ENCODE assay signal across 23 cellular contexts in the genomic region with DNA sequence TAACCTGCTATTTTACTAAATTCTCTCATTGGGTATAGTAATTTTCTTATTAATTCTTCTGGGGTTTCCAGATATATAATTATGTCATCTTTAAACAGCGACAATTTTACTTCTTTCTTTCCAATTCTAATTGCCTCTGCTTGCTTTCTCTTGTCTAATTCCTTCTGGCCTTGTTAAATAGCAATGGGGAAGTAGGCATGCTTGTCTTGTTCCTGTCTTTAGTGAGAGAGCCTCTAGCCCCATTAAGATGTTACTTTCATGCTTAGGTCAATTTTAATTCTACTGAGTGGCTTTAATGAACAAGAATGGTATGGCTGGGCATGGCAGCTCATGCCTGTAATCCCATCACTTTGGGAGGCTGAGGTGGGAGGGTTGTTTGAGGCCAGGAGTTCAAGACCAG. TPM values are rescaled to one million over a fixed set of nuclear protein-coding genes. Genes with fewer than 3 reads are reported as not detected.
"Had no signal": no experiment of that assay in that cellular context is flagged by ENCODE, and none has a peak within 500 bp of the region (broad histone marks: within the 10 kb centered on the region; RNA-seq: fewer than 3 reads in every experiment).

No MANE protein-coding gene starts in this region.

- H3K9me3 ChIP-seq: colonic mucosa, neutrophil, right lobe of liver had no signal

- H3K9ac ChIP-seq: parathyroid adenoma had no signal

- DNase-seq: activated CD4-positive, alpha-beta T cell treated with anti-CD3 and anti-CD28 coated beads, Interleukin-2, amount 10 ng/mL, durations not matched to agents 7 days and 5 days; activated CD8-positive, alpha-beta memory T cell treated with anti-CD3 and anti-CD28 coated beads, Interleukin-2, amount 50 U/mL, for 4 hours; activated naive CD4-positive, alpha-beta T cell treated with anti-CD3 and anti-CD28 coated beads, Interleukin-2, amount 50 U/mL, for 16 hours; activated T-cell treated with anti-CD3 and anti-CD28 coated beads, Interleukin-2, amount 50 U/mL, for 4 hours; aorta; colonic mucosa; foreskin keratinocyte; hippocampal formation; left colon; right lobe of liver; small intestine; stimulated activated CD4-positive, alpha-beta T cell treated with anti-CD3 and anti-CD28 coated beads, Interleukin-15, amount 100 ng/mL, for 24 hours; stimulated activated CD4-positive, alpha-beta T cell treated with anti-CD3 and anti-CD28 coated beads, Interleukin-2, amount 100 ng/mL, for 48 hours had no signal

- H3K27ac ChIP-seq: colonic mucosa, foreskin keratinocyte, neutrophil, parathyroid adenoma, right lobe of liver, tibial nerve had no signal

- H3K27me3 ChIP-seq: colonic mucosa, neutrophil, right lobe of liver, tibial nerve had no signal

- H3K9me3 Mint-ChIP-seq: activated CD4-positive, alpha-beta T cell treated with anti-CD3 and anti-CD28 coated beads, Interleukin-2, amount 10 ng/mL, durations not matched to agents 7 days and 5 days; activated T-cell treated with anti-CD3 and anti-CD28 coated beads, Interleukin-2, amount 50 U/mL, for 4 hours; central memory CD8-positive, alpha-beta T cell; natural killer cell treated with Interleukin-12 subunit alpha and Interleukin-12 subunit beta and Interleukin-15 and Interleukin-18, amount 100 ng/mL, for 72 hours; stimulated activated naive CD8-positive, alpha-beta T cell treated with anti-CD3 and anti-CD28 coated beads, Interleukin-15, Interleukin-2, amounts not matched to agents 100 ng/mL and 50 ng/mL, for 24 hours had no signal

- H3K4me1 ChIP-seq: colonic mucosa, foreskin keratinocyte, parathyroid adenoma, right lobe of liver, tibial nerve had no signal

- H3K36me3 Mint-ChIP-seq: natural killer cell treated with Interleukin-12 subunit alpha and Interleukin-12 subunit beta and Interleukin-15 and Interleukin-18, amount 100 ng/mL, for 72 hours had no signal

- H3K4me3 Mint-ChIP-seq: activated CD4-positive, alpha-beta T cell treated with anti-CD3 and anti-CD28 coated beads, Interleukin-2, amount 10 ng/mL, durations not matched to agents 7 days and 5 days; activated T-cell treated with anti-CD3 and anti-CD28 coated beads, Interleukin-2, amount 50 U/mL, for 4 hours; central memory CD8-positive, alpha-beta T cell; natural killer cell treated with Interleukin-12 subunit alpha and Interleukin-12 subunit beta and Interleukin-15 and Interleukin-18, amount 100 ng/mL, for 72 hours; stimulated activated naive CD8-positive, alpha-beta T cell treated with anti-CD3 and anti-CD28 coated beads, Interleukin-15, Interleukin-2, amounts not matched to agents 100 ng/mL and 50 ng/mL, for 24 hours had no signal

- H3K4me3 ChIP-seq: colonic mucosa, lung, right lobe of liver, tibial nerve had no signal

- H3K36me3 ChIP-seq: colonic mucosa, neutrophil, right lobe of liver, tibial nerve had no signal

- ATAC-seq: activated CD4-positive, CD25-positive, alpha-beta regulatory T cell treated with anti-CD3 and anti-CD28 coated beads, Interleukin-2, amount 50 U/mL, for 24 hours; activated T-cell treated with anti-CD3 and anti-CD28 coated beads, Interleukin-2, amount 50 U/mL, for 4 hours; left colon; natural killer cell treated with Interleukin-12 subunit alpha and Interleukin-12 subunit beta and Interleukin-15 and Interleukin-18, amount 100 ng/mL, for 72 hours; right lobe of liver had no signal

- H3K27ac Mint-ChIP-seq: activated CD4-positive, alpha-beta T cell treated with anti-CD3 and anti-CD28 coated beads, Interleukin-2, amount 10 ng/mL, durations not matched to agents 7 days and 5 days; natural killer cell treated with Interleukin-12 subunit alpha and Interleukin-12 subunit beta and Interleukin-15 and Interleukin-18, amount 100 ng/mL, for 72 hours; stimulated activated naive CD8-positive, alpha-beta T cell treated with anti-CD3 and anti-CD28 coated beads, Interleukin-15, Interleukin-2, amounts not matched to agents 100 ng/mL and 50 ng/mL, for 24 hours had no signal

- H3K4me1 Mint-ChIP-seq: activated CD4-positive, alpha-beta T cell treated with anti-CD3 and anti-CD28 coated beads, Interleukin-2, amount 10 ng/mL, durations not matched to agents 7 days and 5 days; central memory CD8-positive, alpha-beta T cell had no signal

- H3K27me3 Mint-ChIP-seq: activated CD4-positive, alpha-beta T cell treated with anti-CD3 and anti-CD28 coated beads, Interleukin-2, amount 10 ng/mL, durations not matched to agents 7 days and 5 days; stimulated activated naive CD8-positive, alpha-beta T cell treated with anti-CD3 and anti-CD28 coated beads, Interleukin-15, Interleukin-2, amounts not matched to agents 100 ng/mL and 50 ng/mL, for 24 hours had no signal

RNA-seq across cellular contexts. Expression of gene LRTM2, which starts 31.7 kb away (rescaled TPM):
- total RNA-seq: activated CD4-positive, alpha-beta T cell treated with anti-CD3 and anti-CD28 coated beads, Interleukin-2, amount 10 ng/mL, durations not matched to agents 7 days and 5 days; aorta; colonic mucosa; epithelial cell of proximal tubule; fibroblast of lung; foreskin keratinocyte; left colon; lung; natural killer cell treated with Interleukin-12 subunit alpha and Interleukin-12 subunit beta and Interleukin-15 and Interleukin-18, amount 100 ng/mL, for 72 hours; right lobe of liver; tibial nerve had no signal
- polyA plus RNA-seq: aorta, fibroblast of lung, foreskin keratinocyte had no signal
